In genomic region chr2:83394134-83394965, GRCh38 we compare ENCODE assay signal across 1 cellular context.
TF ChIP-seq lines count a peak whose summit lies in the region.

No MANE protein-coding gene starts in this region.

TF ChIP-seq in GM23338, 12 proteins besides CTCF, POLR2A, EP300 and RAD21 (continued from another document):
- TF ChIP-seq ZNF462 (CRISPR knock-in tag; IDR thresholded peaks at IDR 0.05) (no peak), EZH2 (IDR thresholded peaks at IDR 0.05; ENCODE audit: low read depth, unreplicated experiment) (no peak), EZH2phosphoT487 (IDR thresholded peaks at IDR 0.05; ENCODE audit: unreplicated experiment) (no peak)
